19 cellular contexts compared by ENCODE assay signal in the genomic region with DNA sequence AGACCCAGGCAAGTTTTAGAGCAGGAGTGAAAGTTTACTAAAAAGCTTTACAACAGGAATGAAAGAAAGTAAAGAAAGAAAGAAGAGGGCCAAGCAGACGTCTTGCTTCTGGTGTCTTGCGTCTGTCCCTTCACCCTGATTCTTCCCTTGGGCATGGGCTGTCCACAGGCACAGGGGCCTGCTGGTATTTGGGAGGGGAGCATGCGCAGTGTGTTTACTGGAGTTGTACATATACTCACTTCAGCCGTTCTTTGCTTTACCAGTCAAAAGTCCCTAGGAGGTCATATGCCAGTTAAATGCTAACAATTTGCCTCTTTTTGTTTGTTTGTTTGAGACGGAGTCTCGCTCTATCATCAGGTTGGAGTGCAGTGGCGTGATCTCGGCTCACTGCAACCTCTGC.
DNase-seq lines count a peak whose midpoint lies in the region; ATAC-seq, FAIRE-seq and TF ChIP-seq lines count a peak whose summit lies in the region.
"Had no signal": no experiment of that assay in that cellular context is flagged by ENCODE, and none has a peak within 500 bp of the region (broad histone marks: within the 10 kb centered on the region; RNA-seq: fewer than 3 reads in every experiment).

No MANE protein-coding gene starts in this region.

- in situ Hi-C loops in K562 (cut with MboI) = no loop called here

- H3K27ac ChIP-seq in HUES6 (ENCODE audit: low read depth, low read length) (peak overlapping the region; percentile 42; the same call in 1 of the 2 replicates), K562 (ENCODE audit: extremely low read depth, low read depth, low read length) (no peak overlapping the region)
- H3K27ac ChIP-seq: A549 had no signal

- H2AFZ ChIP-seq in K562 (ENCODE audit: low read depth, low read length) = no peak overlapping the region

- H3K36me3 Mint-ChIP-seq in mesothelial cell of epicardium = no peaks in the 10 kb centered on the region
- H3K36me3 Mint-ChIP-seq: CD14-positive monocyte; CD8-positive, alpha-beta T cell had no signal

- H3K36me3 ChIP-seq in HUES6 (ENCODE audit: control insufficient read depth, insufficient read depth, low read length) (no peaks in the 10 kb centered on the region), K562 (ENCODE audit: control insufficient read depth, insufficient read depth, low read length) (no peaks in the 10 kb centered on the region), BE2C (no peaks in the 10 kb centered on the region)

- ATAC-seq in K562 = no peak
- ATAC-seq in GM19397 (IDR thresholded peaks at IDR 0.05; ENCODE audit: unreplicated experiment) = no peak
- ATAC-seq: A549; CD8-positive, alpha-beta T cell had no signal

- H3K4me3 ChIP-seq in HUES6 (ENCODE audit: low read depth, low read length) (no peak overlapping the region), K562 (no peak overlapping the region), BE2C (ENCODE audit: low read depth, low read length) (no peak overlapping the region)
- H3K4me3 ChIP-seq: A549 had no signal

- TF ChIP-seq EP300 in K562 (IDR thresholded peaks at IDR 0.05; ENCODE audit: low read length) = no peak

- no peak for TF ChIP-seq POLR2A in K562 (conservative IDR thresholded peaks at IDR 0.05)

- no peak for DNase-seq in K562 (ENCODE audit: extremely low read depth in 1 of 4, low spot score in 3 of 4)
- no peak for DNase-seq in mesothelial cell of epicardium (ENCODE audit: low spot score in 2 of 2, unreplicated experiment in 2 of 2)
- DNase-seq in activated CD4-positive, alpha-beta T cell treated with anti-CD3 and anti-CD28 coated beads for 4 hours = no peak
- DNase-seq in HK-2 (ENCODE audit: unreplicated experiment) = no peak
- no peak for DNase-seq in BE2C
- DNase-seq: CD8-positive, alpha-beta T cell; COR-L47; DMS153; DMS79 treated with DMSO at 0.1 percent for 48 hours; EL; GDM1; H7 had no signal

- no peaks in the 10 kb centered on the region for H3K27me3 Mint-ChIP-seq in mesothelial cell of epicardium (ENCODE audit: low read depth)

- no peak for FAIRE-seq in K562 (lab: Jason Lieb, UNC)
- FAIRE-seq: A549, D721Med, GM12892, HTR-8/SVneo had no signal

- no peak overlapping the region for H3K4me3 Mint-ChIP-seq in mesothelial cell of epicardium
- H3K4me3 Mint-ChIP-seq: CD14-positive monocyte; CD8-positive, alpha-beta T cell had no signal

- intact Hi-C loops in K562 (cut with micrococcal nuclease) = no loop called here

- H3K9ac ChIP-seq in HUES6 (ENCODE audit: low read length) (no peak overlapping the region), K562 (ENCODE audit: insufficient read depth in 1 of 2, low read depth in 2 of 2, low read length in 2 of 2) (no peak overlapping the region)

- no TSS peak for BruUV-seq in K562 (replicated peaks; lab: Mats Ljungman, UMichigan)

- H3K9me3 Mint-ChIP-seq in mesothelial cell of epicardium = peaks cover 24% of the 10 kb centered on the region

- WGBS in K562 (ENCODE audit: insufficient coverage, low coverage, missing lambda C conversion rate) = 13% methylated on average over 8 of the region's 8 CpGs

- H3K9me3 ChIP-seq in HUES6 (ENCODE audit: control insufficient read depth, insufficient read depth, low read depth, low read length) (peaks cover 15% of the 10 kb centered on the region; the same call in 1 of the 2 replicates), K562 (replicated peaks; ENCODE audit: control insufficient read depth, insufficient read depth, low read depth, low read length) (no peaks in the 10 kb centered on the region), BE2C (no peaks in the 10 kb centered on the region)
- H3K9me3 ChIP-seq: A549 had no signal

- TF ChIP-seq CTCF in K562 (IDR thresholded peaks at IDR 0.05 in 2 of 3, conservative IDR thresholded peaks at IDR 0.05 in 1 of 3; ENCODE audit: insufficient read depth in 2 of 3, low read depth in 1 of 3, low read length in 3 of 3) (no peak), mesothelial cell of epicardium (IDR thresholded peaks at IDR 0.05; ENCODE audit: unreplicated experiment) (no peak), BE2C (IDR thresholded peaks at IDR 0.05; ENCODE audit: low read depth, low read length) (no peak)

- no peaks in the 10 kb centered on the region for H4K20me1 ChIP-seq in K562 (replicated peaks; ENCODE audit: control insufficient read depth, insufficient read depth, low read length)

- no peaks in the 10 kb centered on the region for H3K79me2 ChIP-seq in K562 (ENCODE audit: control insufficient read depth, insufficient read depth, low read length)

- H3K4me1 ChIP-seq in HUES6 (ENCODE audit: control insufficient read depth, insufficient read depth, low read length) (peaks cover 18% of the 10 kb centered on the region), K562 (replicated peaks in 1 of 2; ENCODE audit: control insufficient read depth in 2 of 2, insufficient read depth in 2 of 2, low read length in 2 of 2) (no peaks in the 10 kb centered on the region), BE2C (no peaks in the 10 kb centered on the region)
- H3K4me1 ChIP-seq: A549 had no signal

- CTCF ChIA-PET in K562 (lab: Yijun Ruan, JAX; ENCODE audit: low intra/inter-chr PET ratio) = no interaction called here

- peak overlapping the region; percentile 16 for H3K27ac Mint-ChIP-seq in mesothelial cell of epicardium
- H3K27ac Mint-ChIP-seq: CD14-positive monocyte; CD8-positive, alpha-beta T cell had no signal

- no peaks in the 10 kb centered on the region for H3K27me3 ChIP-seq in HUES6 (ENCODE audit: control insufficient read depth, insufficient read depth, low read length)
- H3K27me3 ChIP-seq in K562 (ENCODE audit: control insufficient read depth in 2 of 2, insufficient read depth in 2 of 2, low read length in 2 of 2) = no peaks in the 10 kb centered on the region
- H3K27me3 ChIP-seq in BE2C = no peaks in the 10 kb centered on the region

- peaks cover 8% of the 10 kb centered on the region for H3K4me1 Mint-ChIP-seq in mesothelial cell of epicardium
- H3K4me1 Mint-ChIP-seq: CD14-positive monocyte had no signal

- no peak for TF ChIP-seq RAD21 in K562 (CRISPR knock-in tag; conservative IDR thresholded peaks at IDR 0.05 in 1 of 2, IDR thresholded peaks at IDR 0.05 in 1 of 2)

- no peak overlapping the region for H3K4me2 ChIP-seq in K562 (ENCODE audit: insufficient read depth, low read length)
- H3K4me2 ChIP-seq: A549 had no signal

- no peaks in the 10 kb centered on the region for H3K9me1 ChIP-seq in K562 (ENCODE audit: control insufficient read depth, insufficient read depth, low read length)

- POLR2A ChIA-PET in K562 (lab: Yijun Ruan, JAX) = no interaction called here

TF ChIP-seq in K562, 482 proteins besides CTCF, POLR2A, EP300 and RAD21:
- TF ChIP-seq PATZ1 (CRISPR knock-in tag; IDR thresholded peaks at IDR 0.05; ENCODE audit: borderline replicate concordance) = no peak
- peak; percentile 65 to 68 for TF ChIP-seq NRF1 (conservative IDR thresholded peaks at IDR 0.05 in 1 of 2, IDR thresholded peaks at IDR 0.05 in 1 of 2)
